Comparison of ENCODE assay signal across 1 cellular context in genomic region chr1:28505406-28506187, GRCh38.
TF ChIP-seq lines count a peak whose summit lies in the region.

TSS of gene RCC1 (plus strand) at chr1:28506043. CDS start at chr1:28529867, 23,824 bp downstream.

TF ChIP-seq in GM12878, 131 proteins besides CTCF, POLR2A, EP300 and RAD21 (continued from another document and continues in another):
- TF ChIP-seq ZNF687 (IDR thresholded peaks at IDR 0.05) (peak; percentile 85), FOXM1 (IDR thresholded peaks at IDR 0.05; ENCODE audit: low read depth, low read length) (peak; percentile 68), MEF2A (IDR thresholded peaks at IDR 0.05; ENCODE audit: insufficient read depth, low read depth, low read length) (peak; percentile 62; the same call in 1 of the 2 replicates), HCFC1 (IDR thresholded peaks at IDR 0.05; ENCODE audit: low read length) (peak; percentile 58), ESRRA (IDR thresholded peaks at IDR 0.05; ENCODE audit: low read length) (peak; percentile 42; the same call in 1 of the 2 replicates), ZNF384 (IDR thresholded peaks at IDR 0.05; ENCODE audit: borderline replicate concordance, low read depth, low read length) (no peak), TCF7 (IDR thresholded peaks at IDR 0.05; ENCODE audit: borderline replicate concordance) (0 out of 2 replicates have a peak, but pooled peaks have one; percentile 18), ELK1 (IDR thresholded peaks at IDR 0.05; ENCODE audit: low read depth, low read length) (peak; percentile 68), IRF3 (IDR thresholded peaks at IDR 0.05) (no peak), SREBF1 (IDR thresholded peaks at IDR 0.05; ENCODE audit: low read length) (no peak), PRDM15 (CRISPR knock-in tag; IDR thresholded peaks at IDR 0.05) (no peak), SP1 (IDR thresholded peaks at IDR 0.05; ENCODE audit: low read depth, low read length) (peak; percentile 11), ZNF274 (IDR thresholded peaks at IDR 0.05; ENCODE audit: insufficient read depth, insufficient read length) (no peak), CBX3 (IDR thresholded peaks at IDR 0.05; ENCODE audit: borderline replicate concordance, low read depth) (no peak), USF1 (IDR thresholded peaks at IDR 0.05; ENCODE audit: borderline replicate concordance, extremely low read length, insufficient read depth, low read depth, low read length) (no peak), BCL11A (IDR thresholded peaks at IDR 0.05; ENCODE audit: low read depth, low read length) (0 out of 2 replicates have a peak, but pooled peaks have one; percentile 13), MTA3 (IDR thresholded peaks at IDR 0.05; ENCODE audit: borderline replicate concordance, low read length) (peak; percentile 48; the same call in 1 of the 2 replicates), MYB (IDR thresholded peaks at IDR 0.05; ENCODE audit: borderline replicate concordance, low read depth, low read length) (no peak), IRF5 (IDR thresholded peaks at IDR 0.05; ENCODE audit: borderline replicate concordance) (peak; percentile 59; the same call in 1 of the 2 replicates), ZBTB11 (CRISPR knock-in tag; IDR thresholded peaks at IDR 0.05) (0 out of 2 replicates have a peak, but pooled peaks have one; percentile 26), EZH2 (IDR thresholded peaks at IDR 0.05; ENCODE audit: borderline replicate concordance, control insufficient read depth, low read depth, low read length) (no peak), YY1 (IDR thresholded peaks at IDR 0.05; ENCODE audit: low read depth, low read length) (peak; percentile 57; the same call in 1 of the 2 replicates), JUND (IDR thresholded peaks at IDR 0.05; ENCODE audit: low read depth, low read length) (no peak), MEF2B (IDR thresholded peaks at IDR 0.05; ENCODE audit: partially characterized antibody, poor library complexity, severe bottlenecking) (peak; percentile 26), FOXK2 (IDR thresholded peaks at IDR 0.05) (no peak), ZBTB4 (CRISPR knock-in tag; IDR thresholded peaks at IDR 0.05) (no peak), CREM (IDR thresholded peaks at IDR 0.05; ENCODE audit: low read depth) (peak; percentile 60), IKZF2 (IDR thresholded peaks at IDR 0.05) (0 out of 4 replicates have a peak, but pooled peaks of 1 of the 2 experiments have one; percentile 16), RAD51 (IDR thresholded peaks at IDR 0.05) (no peak), POLR2AphosphoS5 (IDR thresholded peaks at IDR 0.05; ENCODE audit: low read length) (peak; percentile 100), FOS (IDR thresholded peaks at IDR 0.05; ENCODE audit: borderline replicate concordance, extremely low read depth, insufficient read length) (no peak), CBFB (IDR thresholded peaks at IDR 0.05; ENCODE audit: low read depth) (peak; percentile 99), SUPT20H (IDR thresholded peaks at IDR 0.05; ENCODE audit: borderline replicate concordance, control insufficient read depth, low read depth, low read length) (no peak), WRNIP1 (IDR thresholded peaks at IDR 0.05; ENCODE audit: borderline replicate concordance, low read depth, low read length) (no peak), DPF2 (IDR thresholded peaks at IDR 0.05) (no peak), CREB1 (IDR thresholded peaks at IDR 0.05; ENCODE audit: low read depth) (peak; percentile 66; the same call in 1 of the 2 replicates), JUNB (IDR thresholded peaks at IDR 0.05) (peak; percentile 45; the same call in 1 of the 2 replicates), NRF1 (conservative IDR thresholded peaks at IDR 0.05; ENCODE audit: low read depth, low read length) (peak; percentile 59), BHLHE40 (IDR thresholded peaks at IDR 0.05; ENCODE audit: borderline replicate concordance in 1 of 2, low read depth in 2 of 2, low read length in 1 of 2) (no peak), EED (IDR thresholded peaks at IDR 0.05; ENCODE audit: low read depth) (no peak), TAF1 (IDR thresholded peaks at IDR 0.05; ENCODE audit: borderline replicate concordance, low read depth, low read length) (peak; percentile 99), NFYA (IDR thresholded peaks at IDR 0.05; ENCODE audit: borderline replicate concordance, low read depth, low read length) (no peak), HDAC6 (IDR thresholded peaks at IDR 0.05; ENCODE audit: unreplicated experiment) (peak; percentile 68), KLF5 (IDR thresholded peaks at IDR 0.05; ENCODE audit: partially characterized antibody) (no peak), SIX5 (IDR thresholded peaks at IDR 0.05; ENCODE audit: low read depth, low read length, severe bottlenecking) (peak; percentile 20)
